ENCODE assay signal across 15 cellular contexts in genomic region chr15:39720721-39721611, GRCh38.
A peak's percentile ranks its signal among the peaks of the same experiment; 100 is the strongest.
DNase-seq lines count a peak whose midpoint lies in the region; ATAC-seq and TF ChIP-seq lines count a peak whose summit lies in the region.
"Had no signal": no experiment of that assay in that cellular context is flagged by ENCODE, and none has a peak within 500 bp of the region (broad histone marks: within the 10 kb centered on the region; RNA-seq: fewer than 3 reads in every experiment).

No MANE protein-coding gene starts in this region.

- DNase-seq in DMS 273 (lab: John Stamatoyannopoulos, UW; ENCODE audit: unreplicated experiment) (peak; percentile 28), DMS 273 treated with DMSO at 0.1 percent for 48 hours (lab: John Stamatoyannopoulos, UW) (no peak), RWPE2 (ENCODE audit: low spot score) (no peak), fibroblast of peridontal ligament (ENCODE audit: extremely low read depth) (peak; percentile 95), stromal cell of bone marrow (ENCODE audit: low read depth) (peak; percentile 32), NCI-H2107 treated with DMSO at 0.1 percent for 48 hours (lab: John Stamatoyannopoulos, UW; ENCODE audit: unreplicated experiment) (no peak), GM19238 (ENCODE audit: insufficient read length, low spot score) (no peak)
- DNase-seq: activated CD4-positive, CD25-positive, alpha-beta regulatory T cell treated with anti-CD3 and anti-CD28 coated beads, Interleukin-2, amount 50 U/mL, for 72 hours; activated T-cell treated with anti-CD3 and anti-CD28 coated beads, Interleukin-2, amount 50 U/mL, for 48 hours; cerebellar nuclear complex; left ventricle myocardium inferior; NCI-H2107; stimulated activated CD4-positive, alpha-beta T cell treated with anti-CD3 and anti-CD28 coated beads, Interleukin-2, amount 100 ng/mL, for 48 hours had no signal

- peak; percentile 13 for TF ChIP-seq CTCF in RWPE2 (IDR thresholded peaks at IDR 0.05; ENCODE audit: poor library complexity, severe bottlenecking)

- no peak overlapping the region for H3K4me3 ChIP-seq in RWPE2 (ENCODE audit: severe bottlenecking)
- H3K4me3 ChIP-seq: left ventricle myocardium inferior had no signal

- H3K36me3 ChIP-seq in RWPE2 (ENCODE audit: low read depth) = no peaks in the 10 kb centered on the region
- H3K36me3 ChIP-seq: left ventricle myocardium inferior had no signal

- ATAC-seq in RWPE2 (ENCODE audit: low read depth) (peak; percentile 98), GM21723 (IDR thresholded peaks at IDR 0.05; ENCODE audit: unreplicated experiment) (no peak)

- no peaks in the 10 kb centered on the region for H3K9me3 ChIP-seq in RWPE2 (ENCODE audit: severe bottlenecking)
- H3K9me3 ChIP-seq: left ventricle myocardium inferior had no signal

- peak overlapping the region; percentile 84 for H3K27ac ChIP-seq in RWPE2 (ENCODE audit: poor library complexity, severe bottlenecking)
- H3K27ac ChIP-seq: 22Rv1, left ventricle myocardium inferior had no signal

- H3K4me1 ChIP-seq in RWPE2 (ENCODE audit: insufficient read depth, poor library complexity, severe bottlenecking) = peaks cover 27% of the 10 kb centered on the region
- H3K4me1 ChIP-seq: left ventricle myocardium inferior had no signal

- no peaks in the 10 kb centered on the region for H3K27me3 ChIP-seq in RWPE2 (ENCODE audit: insufficient read depth, poor library complexity, severe bottlenecking)

Comparison
In these comparisons a context has a peak if more than half of its experiments do, and no peak if none do; other contexts are left out.
1. DNase-seq: peak in DMS 273 (single experiment), fibroblast of peridontal ligament (single experiment) and stromal cell of bone marrow (single experiment); none in DMS 273 treated with DMSO at 0.1 percent for 48 hours (single experiment), RWPE2 (single experiment), NCI-H2107 treated with DMSO at 0.1 percent for 48 hours (single experiment) and GM19238 (single experiment).